In the genomic region with DNA sequence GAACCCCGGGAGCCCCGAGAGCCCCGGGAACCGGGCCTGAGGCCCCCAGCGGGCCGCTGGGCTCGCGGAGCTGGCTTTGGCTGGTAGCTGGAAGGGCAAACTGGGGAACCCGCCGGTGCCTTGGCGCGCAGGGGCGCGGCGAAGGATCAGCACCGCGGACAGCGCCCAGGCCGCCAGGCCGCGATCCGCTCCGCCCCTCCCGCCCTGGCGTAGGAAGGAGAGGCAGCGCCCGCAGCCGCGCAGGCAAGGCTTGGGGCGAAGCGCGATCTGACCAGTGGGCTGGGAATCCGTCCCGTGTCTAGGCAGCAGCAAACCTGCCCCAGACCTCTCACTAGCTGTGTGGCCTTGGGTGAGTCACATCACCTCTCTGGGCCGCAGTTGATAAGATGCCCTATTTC, we compare ENCODE assay signal across 1 cellular context.
TF ChIP-seq lines count a peak whose summit lies in the region.

No MANE protein-coding gene starts in this region.

TF ChIP-seq in HepG2, 621 proteins besides CTCF, POLR2A, EP300 and RAD21 (continued from another document and continues in another):
- TF ChIP-seq THAP11 (CRISPR knock-in tag; IDR thresholded peaks at IDR 0.05): peak; percentile 76
- TF ChIP-seq, protein P1, sequence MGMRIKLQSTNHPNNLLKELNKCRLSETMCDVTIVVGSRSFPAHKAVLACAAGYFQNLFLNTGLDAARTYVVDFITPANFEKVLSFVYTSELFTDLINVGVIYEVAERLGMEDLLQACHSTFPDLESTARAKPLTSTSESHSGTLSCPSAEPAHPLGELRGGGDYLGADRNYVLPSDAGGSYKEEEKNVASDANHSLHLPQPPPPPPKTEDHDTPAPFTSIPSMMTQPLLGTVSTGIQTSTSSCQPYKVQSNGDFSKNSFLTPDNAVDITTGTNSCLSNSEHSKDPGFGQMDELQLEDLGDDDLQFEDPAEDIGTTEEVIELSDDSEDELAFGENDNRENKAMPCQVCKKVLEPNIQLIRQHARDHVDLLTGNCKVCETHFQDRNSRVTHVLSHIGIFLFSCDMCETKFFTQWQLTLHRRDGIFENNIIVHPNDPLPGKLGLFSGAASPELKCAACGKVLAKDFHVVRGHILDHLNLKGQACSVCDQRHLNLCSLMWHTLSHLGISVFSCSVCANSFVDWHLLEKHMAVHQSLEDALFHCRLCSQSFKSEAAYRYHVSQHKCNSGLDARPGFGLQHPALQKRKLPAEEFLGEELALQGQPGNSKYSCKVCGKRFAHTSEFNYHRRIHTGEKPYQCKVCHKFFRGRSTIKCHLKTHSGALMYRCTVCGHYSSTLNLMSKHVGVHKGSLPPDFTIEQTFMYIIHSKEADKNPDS (CRISPR knock-in tag; IDR thresholded peaks at IDR 0.05): peak; percentile 80
- peak; percentile 82 for TF ChIP-seq E2F1 (CRISPR knock-in tag; IDR thresholded peaks at IDR 0.05)
- peak; percentile 89; the same call in 1 of the 2 replicates for TF ChIP-seq ZNF337 (CRISPR knock-in tag; IDR thresholded peaks at IDR 0.05; ENCODE audit: borderline replicate concordance, low read depth)
- TF ChIP-seq, protein P2, sequence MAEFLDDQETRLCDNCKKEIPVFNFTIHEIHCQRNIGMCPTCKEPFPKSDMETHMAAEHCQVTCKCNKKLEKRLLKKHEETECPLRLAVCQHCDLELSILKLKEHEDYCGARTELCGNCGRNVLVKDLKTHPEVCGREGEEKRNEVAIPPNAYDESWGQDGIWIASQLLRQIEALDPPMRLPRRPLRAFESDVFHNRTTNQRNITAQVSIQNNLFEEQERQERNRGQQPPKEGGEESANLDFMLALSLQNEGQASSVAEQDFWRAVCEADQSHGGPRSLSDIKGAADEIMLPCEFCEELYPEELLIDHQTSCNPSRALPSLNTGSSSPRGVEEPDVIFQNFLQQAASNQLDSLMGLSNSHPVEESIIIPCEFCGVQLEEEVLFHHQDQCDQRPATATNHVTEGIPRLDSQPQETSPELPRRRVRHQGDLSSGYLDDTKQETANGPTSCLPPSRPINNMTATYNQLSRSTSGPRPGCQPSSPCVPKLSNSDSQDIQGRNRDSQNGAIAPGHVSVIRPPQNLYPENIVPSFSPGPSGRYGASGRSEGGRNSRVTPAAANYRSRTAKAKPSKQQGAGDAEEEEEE (CRISPR knock-in tag; IDR thresholded peaks at IDR 0.05; ENCODE audit: borderline replicate concordance): no peak
- no peak for TF ChIP-seq ATM (IDR thresholded peaks at IDR 0.05; ENCODE audit: borderline replicate concordance)
- peak; percentile 95; the same call in 1 of the 2 replicates for TF ChIP-seq ATF6 (CRISPR knock-in tag; conservative IDR thresholded peaks at IDR 0.05)
- TF ChIP-seq HOXA9 (CRISPR knock-in tag; IDR thresholded peaks at IDR 0.05; ENCODE audit: borderline replicate concordance): peak; percentile 97; the same call in 1 of the 2 replicates
- TF ChIP-seq ZFP1 (CRISPR knock-in tag; IDR thresholded peaks at IDR 0.05): no peak; the same call in 1 of the 2 replicates
- no peak for TF ChIP-seq TBX3 (IDR thresholded peaks at IDR 0.05; ENCODE audit: borderline replicate concordance)
- no peak for TF ChIP-seq KLF13 (CRISPR knock-in tag; IDR thresholded peaks at IDR 0.05)
- TF ChIP-seq ZBTB14 (CRISPR knock-in tag; IDR thresholded peaks at IDR 0.05): peak; percentile 64; the same call in 1 of the 2 replicates
- peak; percentile 82; the same call in 1 of the 2 replicates for TF ChIP-seq IRF2 (CRISPR knock-in tag; IDR thresholded peaks at IDR 0.05)
- TF ChIP-seq SALL2 (CRISPR knock-in tag; IDR thresholded peaks at IDR 0.05): peak; percentile 98
- TF ChIP-seq ZNF598 (CRISPR knock-in tag; IDR thresholded peaks at IDR 0.05; ENCODE audit: borderline replicate concordance): peak; percentile 81; the same call in 1 of the 2 replicates
- no peak for TF ChIP-seq ZNF572 (CRISPR knock-in tag; IDR thresholded peaks at IDR 0.05)
- no peak for TF ChIP-seq IKZF1 (IDR thresholded peaks at IDR 0.05)
- peak; percentile 69; the same call in 1 of the 2 replicates for TF ChIP-seq CAMTA2 (CRISPR knock-in tag; IDR thresholded peaks at IDR 0.05; ENCODE audit: borderline replicate concordance)
- peak; percentile 95 for TF ChIP-seq NFKBIZ (CRISPR knock-in tag; IDR thresholded peaks at IDR 0.05)
- no peak for TF ChIP-seq NCOA1 (CRISPR knock-in tag; IDR thresholded peaks at IDR 0.05)
- peak; percentile 96 for TF ChIP-seq ZNF780A (CRISPR knock-in tag; IDR thresholded peaks at IDR 0.05)
- TF ChIP-seq BCL3 (CRISPR knock-in tag; IDR thresholded peaks at IDR 0.05): peak; percentile 91
- no peak for TF ChIP-seq HNRNPH1 (optimal IDR thresholded peaks at IDR 0.05; ENCODE audit: low read depth, low read length)
- no peak for TF ChIP-seq GABPA (IDR thresholded peaks at IDR 0.05; ENCODE audit: low read depth, low read length)
- no peak for TF ChIP-seq GABPA (CRISPR knock-in tag; IDR thresholded peaks at IDR 0.05; ENCODE audit: low read depth)
- TF ChIP-seq, protein P3, sequence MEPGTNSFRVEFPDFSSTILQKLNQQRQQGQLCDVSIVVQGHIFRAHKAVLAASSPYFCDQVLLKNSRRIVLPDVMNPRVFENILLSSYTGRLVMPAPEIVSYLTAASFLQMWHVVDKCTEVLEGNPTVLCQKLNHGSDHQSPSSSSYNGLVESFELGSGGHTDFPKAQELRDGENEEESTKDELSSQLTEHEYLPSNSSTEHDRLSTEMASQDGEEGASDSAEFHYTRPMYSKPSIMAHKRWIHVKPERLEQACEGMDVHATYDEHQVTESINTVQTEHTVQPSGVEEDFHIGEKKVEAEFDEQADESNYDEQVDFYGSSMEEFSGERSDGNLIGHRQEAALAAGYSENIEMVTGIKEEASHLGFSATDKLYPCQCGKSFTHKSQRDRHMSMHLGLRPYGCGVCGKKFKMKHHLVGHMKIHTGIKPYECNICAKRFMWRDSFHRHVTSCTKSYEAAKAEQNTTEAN (CRISPR knock-in tag; conservative IDR thresholded peaks at IDR 0.05): peak; percentile 96
- TF ChIP-seq ZNF724P (CRISPR knock-in tag; IDR thresholded peaks at IDR 0.05; ENCODE audit: borderline replicate concordance): peak; percentile 98
- no peak for TF ChIP-seq PCBP2 (optimal IDR thresholded peaks at IDR 0.05; ENCODE audit: low read depth, low read length, poor library complexity, severe bottlenecking)
- peak; percentile 91 for TF ChIP-seq HDAC2 (CRISPR knock-in tag; IDR thresholded peaks at IDR 0.05)
- no peak for TF ChIP-seq TRIM24 (CRISPR knock-in tag; IDR thresholded peaks at IDR 0.05)
- TF ChIP-seq SRSF1 (optimal IDR thresholded peaks at IDR 0.05; ENCODE audit: low read depth, low read length): no peak
- TF ChIP-seq, protein P4, sequence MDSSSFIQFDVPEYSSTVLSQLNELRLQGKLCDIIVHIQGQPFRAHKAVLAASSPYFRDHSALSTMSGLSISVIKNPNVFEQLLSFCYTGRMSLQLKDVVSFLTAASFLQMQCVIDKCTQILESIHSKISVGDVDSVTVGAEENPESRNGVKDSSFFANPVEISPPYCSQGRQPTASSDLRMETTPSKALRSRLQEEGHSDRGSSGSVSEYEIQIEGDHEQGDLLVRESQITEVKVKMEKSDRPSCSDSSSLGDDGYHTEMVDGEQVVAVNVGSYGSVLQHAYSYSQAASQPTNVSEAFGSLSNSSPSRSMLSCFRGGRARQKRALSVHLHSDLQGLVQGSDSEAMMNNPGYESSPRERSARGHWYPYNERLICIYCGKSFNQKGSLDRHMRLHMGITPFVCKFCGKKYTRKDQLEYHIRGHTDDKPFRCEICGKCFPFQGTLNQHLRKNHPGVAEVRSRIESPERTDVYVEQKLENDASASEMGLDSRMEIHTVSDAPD (CRISPR knock-in tag; IDR thresholded peaks at IDR 0.05): peak; percentile 35; the same call in 1 of the 2 replicates
- no peak for TF ChIP-seq RCOR2 (CRISPR knock-in tag; IDR thresholded peaks at IDR 0.05)
- TF ChIP-seq, protein P5, sequence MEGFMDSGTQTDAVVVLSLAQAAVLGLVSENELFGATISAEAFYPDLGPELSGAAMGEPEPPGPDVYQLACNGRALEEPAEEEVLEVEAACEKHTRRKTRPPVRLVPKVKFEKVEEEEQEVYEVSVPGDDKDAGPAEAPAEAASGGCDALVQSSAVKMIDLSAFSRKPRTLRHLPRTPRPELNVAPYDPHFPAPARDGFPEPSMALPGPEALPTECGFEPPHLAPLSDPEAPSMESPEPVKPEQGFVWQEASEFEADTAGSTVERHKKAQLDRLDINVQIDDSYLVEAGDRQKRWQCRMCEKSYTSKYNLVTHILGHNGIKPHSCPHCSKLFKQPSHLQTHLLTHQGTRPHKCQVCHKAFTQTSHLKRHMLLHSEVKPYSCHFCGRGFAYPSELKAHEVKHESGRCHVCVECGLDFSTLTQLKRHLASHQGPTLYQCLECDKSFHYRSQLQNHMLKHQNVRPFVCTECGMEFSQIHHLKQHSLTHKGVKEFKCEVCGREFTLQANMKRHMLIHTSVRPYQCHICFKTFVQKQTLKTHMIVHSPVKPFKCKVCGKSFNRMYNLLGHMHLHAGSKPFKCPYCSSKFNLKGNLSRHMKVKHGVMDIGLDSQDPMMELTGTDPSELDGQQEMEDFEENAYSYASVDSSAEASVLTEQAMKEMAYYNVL (CRISPR knock-in tag; IDR thresholded peaks at IDR 0.05; ENCODE audit: borderline replicate concordance): peak; percentile 91
- TF ChIP-seq PITX1 (CRISPR knock-in tag; IDR thresholded peaks at IDR 0.05): peak; percentile 75
- 0 out of 2 replicates have a peak, but pooled peaks have one; percentile 16 for TF ChIP-seq HNF4A (CRISPR knock-in tag; IDR thresholded peaks at IDR 0.05)
- peak; percentile 96 for TF ChIP-seq ZFYVE20 (CRISPR knock-in tag; IDR thresholded peaks at IDR 0.05; ENCODE audit: borderline replicate concordance, low read depth)
- peak; percentile 90 for TF ChIP-seq ZNF574 (CRISPR knock-in tag; IDR thresholded peaks at IDR 0.05)
- TF ChIP-seq ZNF775 (CRISPR knock-in tag; IDR thresholded peaks at IDR 0.05; ENCODE audit: borderline replicate concordance): no peak
- peak; percentile 89 for TF ChIP-seq ZNF253 (CRISPR knock-in tag; IDR thresholded peaks at IDR 0.05; ENCODE audit: borderline replicate concordance)
- peak; percentile 87 for TF ChIP-seq JARID2 (CRISPR knock-in tag; IDR thresholded peaks at IDR 0.05; ENCODE audit: insufficient replicate concordance)
- no peak; the same call in 1 of the 2 replicates for TF ChIP-seq FOXJ3 (CRISPR knock-in tag; IDR thresholded peaks at IDR 0.05; ENCODE audit: borderline replicate concordance)
